In genomic region chr1:145977486-145978476, GRCh38 we compare ENCODE assay signal across 1 cellular context.
TF ChIP-seq lines count a peak whose summit lies in the region.

No MANE protein-coding gene starts in this region.

TF ChIP-seq in HepG2, 621 proteins besides CTCF, POLR2A, EP300 and RAD21 (continues in another document):
- no peak for TF ChIP-seq ZSCAN29 (CRISPR knock-in tag; conservative IDR thresholded peaks at IDR 0.05)
- no peak for TF ChIP-seq SMAD9 (CRISPR knock-in tag; IDR thresholded peaks at IDR 0.05)
- 0 out of 2 replicates have a peak, but pooled peaks have one; percentile 9 for TF ChIP-seq ATF7 (IDR thresholded peaks at IDR 0.05)
- no peak for TF ChIP-seq ATF7 (CRISPR knock-in tag; IDR thresholded peaks at IDR 0.05)
- 0 out of 2 replicates have a peak, but pooled peaks have one; percentile 35 for TF ChIP-seq ZBTB26 (CRISPR knock-in tag; IDR thresholded peaks at IDR 0.05; ENCODE audit: borderline replicate concordance)
- TF ChIP-seq TRAFD1 (CRISPR knock-in tag; IDR thresholded peaks at IDR 0.05; ENCODE audit: borderline replicate concordance) = no peak
- 0 out of 2 replicates have a peak, but pooled peaks have one; percentile 29 for TF ChIP-seq FOXO1 (CRISPR knock-in tag; IDR thresholded peaks at IDR 0.05)
- no peak for TF ChIP-seq ZNF512 (CRISPR knock-in tag; IDR thresholded peaks at IDR 0.05)
- TF ChIP-seq HINFP (CRISPR knock-in tag; IDR thresholded peaks at IDR 0.05; ENCODE audit: low read depth) = no peak
- TF ChIP-seq CAMTA2 (CRISPR knock-in tag; IDR thresholded peaks at IDR 0.05; ENCODE audit: borderline replicate concordance) = no peak
- 0 out of 2 replicates have a peak, but pooled peaks have one; percentile 43 for TF ChIP-seq ZNF124 (CRISPR knock-in tag; IDR thresholded peaks at IDR 0.05)
- TF ChIP-seq PPARG (CRISPR knock-in tag; conservative IDR thresholded peaks at IDR 0.05) = 0 out of 2 replicates have a peak, but pooled peaks have one; percentile 30
- TF ChIP-seq ZNF296 (CRISPR knock-in tag; conservative IDR thresholded peaks at IDR 0.05) = no peak
- TF ChIP-seq TEAD3 (CRISPR knock-in tag; optimal IDR thresholded peaks at IDR 0.05; ENCODE audit: borderline replicate concordance) = peak; percentile 56
- TF ChIP-seq GATAD2A (CRISPR knock-in tag; IDR thresholded peaks at IDR 0.05) = peak; percentile 31
- 0 out of 2 replicates have a peak, but pooled peaks have one; percentile 35 for TF ChIP-seq ZNF331 (CRISPR knock-in tag; IDR thresholded peaks at IDR 0.05)
- no peak for TF ChIP-seq TFDP2 (CRISPR knock-in tag; IDR thresholded peaks at IDR 0.05)
- TF ChIP-seq HNF4A (CRISPR knock-in tag; IDR thresholded peaks at IDR 0.05) = 0 out of 2 replicates have a peak, but pooled peaks have one; percentile 12
- no peak for TF ChIP-seq SRF (IDR thresholded peaks at IDR 0.05; ENCODE audit: low read depth, low read length)
- 0 out of 4 replicates have a peak, but pooled peaks of 1 of the 2 experiments have one; percentile 22 for TF ChIP-seq ATF4 (CRISPR knock-in tag; IDR thresholded peaks at IDR 0.05)
- TF ChIP-seq ZNF800 (CRISPR knock-in tag; IDR thresholded peaks at IDR 0.05) = no peak
- TF ChIP-seq HOXD1 (CRISPR knock-in tag; IDR thresholded peaks at IDR 0.05) = no peak
- TF ChIP-seq SOX13 (IDR thresholded peaks at IDR 0.05) = no peak
- peak in 1 of 2 experiments; percentile 12; a peak in 1 of 4 replicates for TF ChIP-seq SOX13 (CRISPR knock-in tag; conservative IDR thresholded peaks at IDR 0.05 in 1 of 2, IDR thresholded peaks at IDR 0.05 in 1 of 2)
- TF ChIP-seq SMC3 (IDR thresholded peaks at IDR 0.05; ENCODE audit: low read length) = peak; percentile 94
- no peak for TF ChIP-seq STAT6 (CRISPR knock-in tag; IDR thresholded peaks at IDR 0.05; ENCODE audit: borderline replicate concordance)
- no peak for TF ChIP-seq LCORL (IDR thresholded peaks at IDR 0.05)
- 0 out of 2 replicates have a peak, but pooled peaks have one; percentile 1 for TF ChIP-seq LCORL (CRISPR knock-in tag; IDR thresholded peaks at IDR 0.05)
- no peak for TF ChIP-seq USF2 (IDR thresholded peaks at IDR 0.05; ENCODE audit: low read depth, low read length)
- TF ChIP-seq USF2 (CRISPR knock-in tag; IDR thresholded peaks at IDR 0.05; ENCODE audit: borderline replicate concordance) = no peak
- TF ChIP-seq KMT2B (CRISPR knock-in tag; IDR thresholded peaks at IDR 0.05) = 0 out of 2 replicates have a peak, but pooled peaks have one; percentile 30
- no peak for TF ChIP-seq AGO1 (IDR thresholded peaks at IDR 0.05; ENCODE audit: low read depth, low read length, poor library complexity, severe bottlenecking)
- TF ChIP-seq FOXK1 (CRISPR knock-in tag; IDR thresholded peaks at IDR 0.05; ENCODE audit: borderline replicate concordance, low read depth) = peak; percentile 37; the same call in 1 of the 2 replicates
- no peak for TF ChIP-seq NFYC (CRISPR knock-in tag; IDR thresholded peaks at IDR 0.05)
- no peak for TF ChIP-seq ZNF570 (CRISPR knock-in tag; IDR thresholded peaks at IDR 0.05; ENCODE audit: borderline replicate concordance)
- TF ChIP-seq YEATS2 (CRISPR knock-in tag; IDR thresholded peaks at IDR 0.05; ENCODE audit: borderline replicate concordance) = peak; percentile 33; the same call in 1 of the 2 replicates
- TF ChIP-seq NR2F6 (IDR thresholded peaks at IDR 0.05) = no peak
- TF ChIP-seq NR2F6 (CRISPR knock-in tag; IDR thresholded peaks at IDR 0.05) = peak; percentile 23; the same call in 1 of the 2 replicates
- TF ChIP-seq ZGPAT (CRISPR knock-in tag; IDR thresholded peaks at IDR 0.05) = peak; percentile 42; the same call in 1 of the 2 replicates
- TF ChIP-seq THAP11 (CRISPR knock-in tag; IDR thresholded peaks at IDR 0.05) = 0 out of 2 replicates have a peak, but pooled peaks have one; percentile 24
- TF ChIP-seq ERF (CRISPR knock-in tag; IDR thresholded peaks at IDR 0.05) = peak; percentile 40; the same call in 1 of the 2 replicates
- TF ChIP-seq MEF2D (CRISPR knock-in tag; IDR thresholded peaks at IDR 0.05) = no peak
- no peak for TF ChIP-seq LRRFIP1 (CRISPR knock-in tag; conservative IDR thresholded peaks at IDR 0.05)
- no peak for TF ChIP-seq ONECUT2 (CRISPR knock-in tag; IDR thresholded peaks at IDR 0.05)
